ENCODE assay signal across 1 cellular context in the genomic region with DNA sequence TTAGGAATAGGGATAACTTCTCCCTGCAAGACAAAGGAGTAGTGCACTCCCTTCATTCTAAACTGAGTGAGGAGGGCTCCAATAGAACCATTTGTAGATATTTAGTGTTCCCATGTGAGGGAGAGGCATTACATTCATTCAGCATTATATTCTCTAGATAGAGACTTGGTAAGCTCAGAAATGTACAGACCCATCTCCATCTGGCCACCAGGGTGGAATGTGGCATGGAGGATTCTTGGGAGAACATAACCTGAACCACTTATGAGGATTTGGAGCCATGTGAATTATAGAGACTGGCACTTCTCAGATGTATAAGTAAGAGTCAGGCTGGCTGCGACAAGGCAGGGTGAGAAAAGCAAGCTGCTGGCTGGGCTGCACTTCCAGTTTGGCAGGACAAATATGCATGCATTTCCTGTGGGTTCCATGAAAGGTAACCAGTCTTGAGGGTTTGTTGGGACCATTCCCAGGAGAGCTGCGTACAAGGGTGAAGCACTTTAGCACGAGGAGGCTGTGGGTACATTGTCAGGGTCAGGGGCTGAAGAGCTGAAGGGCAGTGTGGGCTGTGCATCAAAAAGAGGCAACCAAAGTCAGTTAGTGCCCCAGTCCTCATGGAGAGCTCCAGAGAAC.
TF ChIP-seq lines count a peak whose summit lies in the region.

No MANE protein-coding gene starts in this region.

TF ChIP-seq in A549, 52 proteins besides CTCF, POLR2A, EP300 and RAD21:
- TF ChIP-seq, protein P1, sequence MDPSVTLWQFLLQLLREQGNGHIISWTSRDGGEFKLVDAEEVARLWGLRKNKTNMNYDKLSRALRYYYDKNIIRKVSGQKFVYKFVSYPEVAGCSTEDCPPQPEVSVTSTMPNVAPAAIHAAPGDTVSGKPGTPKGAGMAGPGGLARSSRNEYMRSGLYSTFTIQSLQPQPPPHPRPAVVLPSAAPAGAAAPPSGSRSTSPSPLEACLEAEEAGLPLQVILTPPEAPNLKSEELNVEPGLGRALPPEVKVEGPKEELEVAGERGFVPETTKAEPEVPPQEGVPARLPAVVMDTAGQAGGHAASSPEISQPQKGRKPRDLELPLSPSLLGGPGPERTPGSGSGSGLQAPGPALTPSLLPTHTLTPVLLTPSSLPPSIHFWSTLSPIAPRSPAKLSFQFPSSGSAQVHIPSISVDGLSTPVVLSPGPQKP (IDR thresholded peaks at IDR 0.05; ENCODE audit: low read depth, low read length) = no peak
